In the genomic region with DNA sequence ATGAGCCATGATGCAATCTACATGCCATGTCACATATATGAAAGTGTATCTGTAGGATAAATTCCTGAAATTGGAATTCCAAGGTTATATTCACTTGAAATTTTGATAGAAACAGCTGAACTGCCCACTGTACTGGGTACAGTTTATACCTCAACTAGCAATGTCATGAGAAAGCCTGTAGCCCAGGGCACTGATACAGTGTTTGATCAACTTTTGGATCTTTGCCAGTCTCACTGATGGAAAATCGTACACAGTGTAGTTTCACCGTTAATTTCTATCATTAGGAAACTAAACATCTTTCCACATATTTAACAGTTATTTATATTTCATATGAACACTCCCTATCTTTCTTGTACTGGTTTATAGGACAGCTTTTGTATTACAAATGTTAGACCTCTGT, we compare ENCODE assay signal across 31 cellular contexts.
"Had no signal": no experiment of that assay in that cellular context is flagged by ENCODE, and none has a peak within 500 bp of the region (broad histone marks: within the 10 kb centered on the region; RNA-seq: fewer than 3 reads in every experiment).

No MANE protein-coding gene starts in this region.

- H3K9me3 ChIP-seq: ascending aorta, colonic mucosa, gastroesophageal sphincter, ovary, prostate gland, sigmoid colon, upper lobe of left lung, vagina had no signal

- H3K4me3 ChIP-seq: ascending aorta, cardiac muscle cell, colonic mucosa, dorsolateral prefrontal cortex, gastroesophageal sphincter, ovary, prostate gland, sigmoid colon, upper lobe of left lung, vagina had no signal

- DNase-seq: activated CD4-positive, alpha-beta T cell treated with anti-CD3 and anti-CD28 coated beads for 4 hours; activated CD4-positive, alpha-beta T cell treated with anti-CD3 and anti-CD28 coated beads, Interleukin-2, amount 50 U/mL, for 4 hours; activated effector memory CD4-positive, alpha-beta T cell treated with anti-CD3 and anti-CD28 coated beads, Interleukin-2, amount 50 U/mL, for 16 hours; activated naive CD4-positive, alpha-beta T cell treated with anti-CD3 and anti-CD28 coated beads, Interleukin-2, amount 10 ng/mL, durations not matched to agents 7 days and 5 days; activated naive CD8-positive, alpha-beta T cell treated with anti-CD3 and anti-CD28 coated beads, Interleukin-2, amount 10 ng/mL, durations not matched to agents 7 days and 5 days; activated T-cell treated with anti-CD3 and anti-CD28 coated beads for 4 hours; cerebellar nuclear complex; colonic mucosa; dorsolateral prefrontal cortex; effector memory CD4-positive, alpha-beta T cell; erythroblast; hippocampal formation; left cardiac atrium; mammary epithelial cell; naive B cell; ovary; retina; sigmoid colon; small intestine; stimulated activated CD4-positive, alpha-beta T cell treated with anti-CD3 and anti-CD28 coated beads, Interleukin-4, amount 100 ng/mL, for 24 hours; T-helper 9 cell; upper lobe of left lung had no signal

- H3K36me3 ChIP-seq: colonic mucosa, ovary had no signal

- H3K4me1 ChIP-seq: colonic mucosa, prostate gland had no signal

- FAIRE-seq: keratinocyte, small intestine, TTC549 had no signal

- ATAC-seq: gastroesophageal sphincter; left cardiac atrium; stimulated activated effector memory CD8-positive, alpha-beta T cell treated with anti-CD3 and anti-CD28 coated beads, Interleukin-12 subunit alpha, Interleukin-12 subunit beta, amount 100 ng/mL, for 72 hours had no signal

- H3K27ac ChIP-seq: cardiac muscle cell, colonic mucosa, dorsolateral prefrontal cortex, ovary, prostate gland, upper lobe of left lung, vagina, VCaP had no signal

- H3K27me3 ChIP-seq: ascending aorta, cardiac muscle cell, colonic mucosa, dorsolateral prefrontal cortex, gastroesophageal sphincter, ovary, sigmoid colon, upper lobe of left lung, vagina had no signal
